In genomic region chr4:169315530-169316306, GRCh38 we compare ENCODE assay signal across 10 cellular contexts. TPM values are rescaled to one million over a fixed set of nuclear protein-coding genes. Genes with fewer than 3 reads are reported as not detected.
DNase-seq lines count a peak whose midpoint lies in the region; TF ChIP-seq lines count a peak whose summit lies in the region.
"Had no signal": no experiment of that assay in that cellular context is flagged by ENCODE, and none has a peak within 500 bp of the region (broad histone marks: within the 10 kb centered on the region; RNA-seq: fewer than 3 reads in every experiment).

No MANE protein-coding gene starts in this region.

- 49 to 71% methylated on average over 3 of the region's 5 CpGs for WGBS in mesodermal cell (ENCODE audit: insufficient coverage in 2 of 2), 2 experiments
- WGBS in prostate gland, result 65% methylated on average over 5 of the region's 5 CpGs

- H3K27ac ChIP-seq in mesodermal cell (ENCODE audit: low read depth, low read length, severe bottlenecking) (peak overlapping the region; percentile 12), prostate gland (no peak overlapping the region), uterus (no peak overlapping the region)

- no peaks in the 10 kb centered on the region for H3K4me1 ChIP-seq in mesodermal cell (ENCODE audit: control insufficient read depth, insufficient read depth, low read length, poor library complexity, severe bottlenecking)
- H3K4me1 ChIP-seq in prostate gland (replicated peaks), result no peaks in the 10 kb centered on the region
- no peaks in the 10 kb centered on the region for H3K4me1 ChIP-seq in uterus

- H3K36me3 ChIP-seq in mesodermal cell (ENCODE audit: control insufficient read depth, insufficient read depth, low read length), result no peaks in the 10 kb centered on the region
- no peaks in the 10 kb centered on the region for H3K36me3 ChIP-seq in prostate gland
- H3K36me3 ChIP-seq in uterus, result no peaks in the 10 kb centered on the region

- no peak for TF ChIP-seq CTCF in prostate gland (IDR thresholded peaks at IDR 0.05)
- TF ChIP-seq CTCF in uterus (IDR thresholded peaks at IDR 0.05), result no peak

- no peaks in the 10 kb centered on the region for H3K36me3 Mint-ChIP-seq in activated CD4-positive, alpha-beta T cell treated with anti-CD3 and anti-CD28 coated beads, Interleukin-2, amount 10 ng/mL, durations not matched to agents 24 days and 14 days (ENCODE audit: low read depth)

- H3K27ac Mint-ChIP-seq in activated CD4-positive, alpha-beta T cell treated with anti-CD3 and anti-CD28 coated beads, Interleukin-2, amount 10 ng/mL, durations not matched to agents 24 days and 14 days, result no peak overlapping the region
- H3K27ac Mint-ChIP-seq: activated T-helper 2 cell treated with anti-CD3 and anti-CD28 coated beads, Interferon-gamma antibody, Interleukin-2, Interleukin-4, amounts not matched to agents 10 μg/mL and 5 μg/mL and 100 μg/mL, durations not matched to agents 14 hours and 24 hours and 36 hours had no signal

- intact Hi-C loops in prostate gland (cut with DNase I), result no loop called here
- intact Hi-C loops in uterus (cut with DNase I; ENCODE audit: low total_unique reads), result no loop called here
- intact Hi-C loops in activated CD4-positive, alpha-beta T cell treated with anti-CD3 and anti-CD28 coated beads, Interleukin-2, amount 10 ng/mL, durations not matched to agents 24 days and 14 days (cut with micrococcal nuclease), result no loop called here

- H3K4me3 Mint-ChIP-seq in activated CD4-positive, alpha-beta T cell treated with anti-CD3 and anti-CD28 coated beads, Interleukin-2, amount 10 ng/mL, durations not matched to agents 24 days and 14 days, result no peak overlapping the region

- H3K27me3 Mint-ChIP-seq in activated CD4-positive, alpha-beta T cell treated with anti-CD3 and anti-CD28 coated beads, Interleukin-2, amount 10 ng/mL, durations not matched to agents 24 days and 14 days, result no peaks in the 10 kb centered on the region

- DNase-seq in AG20443 (ENCODE audit: low spot score), result peak; percentile 27
- DNase-seq in NCI-H1436 (lab: John Stamatoyannopoulos, UW), result peak; percentile 39
- DNase-seq in dermis blood vessel endothelial cell, result peak; percentile 12
- no peak for DNase-seq in prostate gland (ENCODE audit: low spot score)
- DNase-seq in uterus, result no peak
- DNase-seq in activated CD4-positive, alpha-beta T cell treated with anti-CD3 and anti-CD28 coated beads, Interleukin-2, amount 10 ng/mL, durations not matched to agents 24 days and 14 days, result no peak
- DNase-seq in effector CD8-positive, alpha-beta T cell (lab: John Stamatoyannopoulos, UW), result no peak
- DNase-seq: NCI-H1048 had no signal

- no peaks in the 10 kb centered on the region for H3K27me3 ChIP-seq in prostate gland (replicated peaks; ENCODE audit: insufficient read depth)
- no peaks in the 10 kb centered on the region for H3K27me3 ChIP-seq in uterus

- H3K4me1 Mint-ChIP-seq in activated CD4-positive, alpha-beta T cell treated with anti-CD3 and anti-CD28 coated beads, Interleukin-2, amount 10 ng/mL, durations not matched to agents 24 days and 14 days, result no peaks in the 10 kb centered on the region

- no peaks in the 10 kb centered on the region for H3K9me3 Mint-ChIP-seq in activated CD4-positive, alpha-beta T cell treated with anti-CD3 and anti-CD28 coated beads, Interleukin-2, amount 10 ng/mL, durations not matched to agents 24 days and 14 days
- H3K9me3 Mint-ChIP-seq: activated T-helper 2 cell treated with anti-CD3 and anti-CD28 coated beads, Interferon-gamma antibody, Interleukin-2, Interleukin-4, amounts not matched to agents 10 μg/mL and 5 μg/mL and 100 μg/mL, durations not matched to agents 14 hours and 24 hours and 36 hours had no signal

- H3K4me3 ChIP-seq in mesodermal cell (ENCODE audit: extremely low read depth, insufficient read depth, low read length, poor library complexity, severe bottlenecking), result no peak overlapping the region
- H3K4me3 ChIP-seq in prostate gland, result no peak overlapping the region
- no peak overlapping the region for H3K4me3 ChIP-seq in uterus

- no peaks in the 10 kb centered on the region for H3K9me3 ChIP-seq in mesodermal cell (ENCODE audit: control insufficient read depth, low read length)
- H3K9me3 ChIP-seq in prostate gland, result no peaks in the 10 kb centered on the region
- no peaks in the 10 kb centered on the region for H3K9me3 ChIP-seq in uterus

- no peak for TF ChIP-seq POLR2A in prostate gland (IDR thresholded peaks at IDR 0.05)
- no peak for TF ChIP-seq POLR2A in uterus (IDR thresholded peaks at IDR 0.05)

RNA-seq across cellular contexts. Expression of gene SH3RF1, which starts 45.0 kb away (rescaled TPM):
- 10.8 and 11.2 TPM in 2 replicates for total RNA-seq in dermis blood vessel endothelial cell
- 15.4 TPM for polyA plus RNA-seq in mesodermal cell (2013, experiment 1 of 2)
- 12.3 TPM for polyA plus RNA-seq in mesodermal cell (2013, experiment 2 of 2)
- 10 to 100 TPM; 42.9 to 57.5 TPM for total RNA-seq in prostate gland
- 10 to 100 TPM in 3 of 4 donors, 1 to 10 TPM in 1; 5.9 to 41.2 (median 15.0) TPM for total RNA-seq in uterus
- 0.66 and 0.68 TPM in 2 replicates for total RNA-seq in activated CD4-positive, alpha-beta T cell treated with anti-CD3 and anti-CD28 coated beads, Interleukin-2, amount 10 ng/mL, durations not matched to agents 24 days and 14 days

Comparison
In these comparisons a context has a peak if more than half of its experiments do, and no peak if none do; other contexts are left out.
1. DNase-seq: peak in AG20443 (single experiment), NCI-H1436 (single experiment) and dermis blood vessel endothelial cell (single experiment); none in prostate gland (single experiment), uterus (0 of 2), activated CD4-positive, alpha-beta T cell treated with anti-CD3 and anti-CD28 coated beads, Interleukin-2, amount 10 ng/mL, durations not matched to agents 24 days and 14 days (single experiment) and effector CD8-positive, alpha-beta T cell (single experiment).